Comparison of ENCODE assay signal across 8 cellular contexts in genomic region chr13:36420437-36420891, GRCh38. TPM values are rescaled to one million over a fixed set of nuclear protein-coding genes. Genes with fewer than 3 reads are reported as not detected.
A peak's percentile ranks its signal among the peaks of the same experiment; 100 is the strongest.
DNase-seq lines count a peak whose midpoint lies in the region; ATAC-seq and TF ChIP-seq lines count a peak whose summit lies in the region.

No MANE protein-coding gene starts in this region.

- H3K36me3 ChIP-seq in PC-9 (ENCODE audit: low read depth), result no peaks in the 10 kb centered on the region
- H3K36me3 ChIP-seq in fibroblast of lung (ENCODE audit: control insufficient read depth, insufficient read depth, low read length), result no peaks in the 10 kb centered on the region
- H3K36me3 ChIP-seq in neural progenitor cell, result no peaks in the 10 kb centered on the region
- no peaks in the 10 kb centered on the region for H3K36me3 ChIP-seq in tibial nerve

- POLR2A ChIA-PET in PC-9 (lab: Charles Lee; ENCODE audit: unreplicated experiment), result no interaction called here

- H3K27me3 Mint-ChIP-seq in neural progenitor cell (ENCODE audit: insufficient read depth, low read depth), result peaks cover 3% of the 10 kb centered on the region

- 35 to 40% methylated on average over 6 of the region's 6 CpGs for WGBS in tibial nerve, 2 donors

- peak; percentile 89 for TF ChIP-seq CTCF in PC-9 (conservative IDR thresholded peaks at IDR 0.05)
- peak; percentile 88 to 92 for TF ChIP-seq CTCF in fibroblast of lung (conservative IDR thresholded peaks at IDR 0.05 in 1 of 2, IDR thresholded peaks at IDR 0.05 in 1 of 2; ENCODE audit: low read depth in 1 of 2, low read length in 2 of 2)
- TF ChIP-seq CTCF in neural progenitor cell (IDR thresholded peaks at IDR 0.05), result peak; percentile 94
- TF ChIP-seq CTCF in tibial nerve (IDR thresholded peaks at IDR 0.05), result peak; percentile 71 to 79 (median 77)

- H3K27ac ChIP-seq in PC-9 (no peak overlapping the region), fibroblast of lung (ENCODE audit: insufficient read depth, low read length) (no peak overlapping the region), neural progenitor cell (no peak overlapping the region), tibial nerve (no peak overlapping the region)

- no peak overlapping the region for H3K9ac ChIP-seq in fibroblast of lung (ENCODE audit: insufficient read depth, low read length)
- H3K9ac ChIP-seq in neural progenitor cell, result no peak overlapping the region

- peaks cover 7% of the 10 kb centered on the region for H3K9me3 Mint-ChIP-seq in neural progenitor cell

- peak overlapping the region; percentile 33 for H3K27ac Mint-ChIP-seq in neural progenitor cell

- H3K9me3 ChIP-seq in PC-9 (ENCODE audit: insufficient read depth, low read depth) (no peaks in the 10 kb centered on the region; the same call in 1 of the 2 replicates), fibroblast of lung (ENCODE audit: control insufficient read depth, insufficient read depth, low read depth, low read length) (no peaks in the 10 kb centered on the region), neural progenitor cell (ENCODE audit: low read depth) (no peaks in the 10 kb centered on the region), tibial nerve (peaks cover 0 to 9% (median 0%) of the 10 kb centered on the region in 4 donors)

- H3K4me3 Mint-ChIP-seq in neural progenitor cell, result no peak overlapping the region

- H3F3A ChIP-seq in PC-9 (ENCODE audit: insufficient read depth, low read depth) (peaks cover 18% of the 10 kb centered on the region), neural progenitor cell (ENCODE audit: low read depth) (no peaks in the 10 kb centered on the region)

- H3K9me2 ChIP-seq in PC-9 (ENCODE audit: insufficient read depth), result no peaks in the 10 kb centered on the region

- H3K4me2 ChIP-seq in PC-9 (no peak overlapping the region), fibroblast of lung (ENCODE audit: extremely low read depth, insufficient read depth, low read length) (no peak overlapping the region), neural progenitor cell (no peak overlapping the region)

- H2AFZ ChIP-seq in PC-9 (no peak overlapping the region), fibroblast of lung (ENCODE audit: low read length) (no peak overlapping the region), neural progenitor cell (replicated peaks) (peak overlapping the region; percentile 71)

- intact Hi-C loops in PC-9 (cut with micrococcal nuclease; ENCODE audit: unreplicated experiment), result loop anchor here (1.0 to 5.0 kb wide), 4 partner anchors 138 to 562 kb away; no protein-coding TSS in a partner anchor

- H3K79me2 ChIP-seq in PC-9 (ENCODE audit: low read depth) (no peaks in the 10 kb centered on the region), fibroblast of lung (ENCODE audit: control insufficient read depth, insufficient read depth, low read length) (no peaks in the 10 kb centered on the region), neural progenitor cell (ENCODE audit: low read depth) (no peaks in the 10 kb centered on the region)

- peak; percentile 70 for DNase-seq in EL
- peak; percentile 82 for DNase-seq in KG1 (lab: John Stamatoyannopoulos, UW)
- DNase-seq in PC-9, result peak; percentile 52 to 63
- peak; percentile 62 for DNase-seq in activated T-cell treated with anti-CD3 and anti-CD28 coated beads for 48 hours (ENCODE audit: low read depth)
- peak; percentile 57 to 75 for DNase-seq in fibroblast of lung (ENCODE audit: low read depth in 2 of 2)
- DNase-seq in neural progenitor cell (ENCODE audit: low spot score), result peak; percentile 83
- peak; percentile 58 to 87 for DNase-seq in tibial nerve (ENCODE audit: low spot score in 2 of 2)

- no peaks in the 10 kb centered on the region for H3K27me3 ChIP-seq in PC-9 (ENCODE audit: insufficient read depth, low read depth)
- no peaks in the 10 kb centered on the region for H3K27me3 ChIP-seq in fibroblast of lung (ENCODE audit: control insufficient read depth, insufficient read depth, low read length)
- H3K27me3 ChIP-seq in neural progenitor cell, result no peaks in the 10 kb centered on the region
- H3K27me3 ChIP-seq in tibial nerve, result peaks cover 0 to 4% of the 10 kb centered on the region in 2 donors

- no peak for TF ChIP-seq EP300 in tibial nerve (IDR thresholded peaks at IDR 0.05)

- H3K4me1 Mint-ChIP-seq in neural progenitor cell, result peaks cover 10% of the 10 kb centered on the region

- H3K4me3 ChIP-seq in PC-9, result no peak overlapping the region
- no peak overlapping the region for H3K4me3 ChIP-seq in fibroblast of lung (replicated peaks in 1 of 4; ENCODE audit: control extremely low read depth in 1 of 4, insufficient read depth in 1 of 4, low read depth in 3 of 4, low read length in 4 of 4)
- H3K4me3 ChIP-seq in neural progenitor cell, result no peak overlapping the region
- no peak overlapping the region for H3K4me3 ChIP-seq in tibial nerve

- no peak for TF ChIP-seq POLR2A in tibial nerve (IDR thresholded peaks at IDR 0.05)

- H4K20me1 ChIP-seq in PC-9 (ENCODE audit: insufficient read depth), result no peaks in the 10 kb centered on the region; the same call in 1 of the 2 replicates
- H4K20me1 ChIP-seq in fibroblast of lung (ENCODE audit: control insufficient read depth, extremely low read depth, insufficient read depth, low read length), result no peaks in the 10 kb centered on the region
- H4K20me1 ChIP-seq in neural progenitor cell (ENCODE audit: low read depth), result no peaks in the 10 kb centered on the region

- peak; percentile 80 for ATAC-seq in GM21723 (IDR thresholded peaks at IDR 0.05; ENCODE audit: unreplicated experiment)

- CTCF ChIA-PET in PC-9 (lab: Charles Lee), result no interaction called here

- peaks cover 40% of the 10 kb centered on the region for H3K4me1 ChIP-seq in PC-9 (replicated peaks; ENCODE audit: insufficient read depth)
- H3K4me1 ChIP-seq in fibroblast of lung (ENCODE audit: control insufficient read depth, extremely low read depth, insufficient read depth, low read length), result no peaks in the 10 kb centered on the region
- no peaks in the 10 kb centered on the region for H3K4me1 ChIP-seq in neural progenitor cell
- peaks cover 0 to 22% (median 0%) of the 10 kb centered on the region in 4 donors for H3K4me1 ChIP-seq in tibial nerve

- H3K36me3 Mint-ChIP-seq in neural progenitor cell, result no peaks in the 10 kb centered on the region

- no TSS peak for BruUV-seq in PC-9 (replicated peaks; lab: Mats Ljungman, UMichigan)

RNA-seq across cellular contexts. Expression of gene CCNA1, which starts 11.8 kb away (rescaled TPM):
- not detected in 2 replicates for total RNA-seq in PC-9 (2021)
- 3.5 TPM in 1 of 2 replicates, not detected in the other for total RNA-seq in fibroblast of lung
- 0.48 and 0.89 TPM in 2 replicates for polyA plus RNA-seq in fibroblast of lung
- 0.27 and 0.55 TPM in 2 replicates for polyA plus RNA-seq in fibroblast of lung (2012)
- polyA minus RNA-seq in fibroblast of lung (ENCODE audit: low replicate concordance), result not detected in 2 replicates
- total RNA-seq in neural progenitor cell (ENCODE audit: low replicate concordance), result 0.37 TPM in 2 replicates
- 1 to 10 TPM in 3 of 4 donors, under 1 TPM in 1; 0.30 to 4.8 (median 1.7) TPM for total RNA-seq in tibial nerve
